20 cellular contexts compared by ENCODE assay signal in the genomic region with DNA sequence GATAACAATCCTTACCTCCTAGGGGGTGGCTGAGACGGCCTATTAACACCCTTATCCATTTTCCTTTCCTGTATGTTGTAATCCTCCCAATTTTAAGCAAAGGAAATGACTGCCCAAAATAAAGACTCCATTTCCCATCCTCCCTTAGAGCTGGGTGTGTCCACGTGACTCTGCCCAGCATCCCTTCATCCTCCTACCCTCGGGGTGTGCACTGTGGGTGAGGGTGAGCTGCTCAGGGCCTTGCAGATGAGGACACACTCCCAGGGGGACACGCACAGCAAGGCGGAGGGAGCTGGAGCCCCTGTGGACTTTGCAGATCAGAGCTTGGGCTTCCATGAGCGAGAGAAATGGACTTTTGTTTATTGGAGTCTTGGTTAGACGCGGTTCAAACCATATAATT.
A peak's percentile ranks its signal among the peaks of the same experiment; 100 is the strongest.
DNase-seq lines count a peak whose midpoint lies in the region; FAIRE-seq and TF ChIP-seq lines count a peak whose summit lies in the region.
"Had no signal": no experiment of that assay in that cellular context is flagged by ENCODE, and none has a peak within 500 bp of the region (broad histone marks: within the 10 kb centered on the region; RNA-seq: fewer than 3 reads in every experiment).

No MANE protein-coding gene starts in this region.

- H3K9me3 ChIP-seq in KOPT-K1 (ENCODE audit: insufficient read depth, low read length, poor library complexity, severe bottlenecking) (no peaks in the 10 kb centered on the region), kidney (ENCODE audit: control insufficient read depth in 1 of 2, low read length in 2 of 2) (no peaks in the 10 kb centered on the region), spleen (no peaks in the 10 kb centered on the region), BE2C (no peaks in the 10 kb centered on the region; the same call in 1 of the 2 replicates)
- H3K9me3 ChIP-seq: MG63 had no signal

- whole genome bisulfite sequencing in spleen, 5 donors, result 75 to 81% (median 77%) methylated on average over 8 of the region's 8 CpGs

- no peak for TF ChIP-seq POLR2A in spleen (IDR thresholded peaks at IDR 0.05)

- intact Hi-C loops in kidney (cut with DNase I) (no loop called here), spleen (cut with DNase I; ENCODE audit: low total_unique reads) (no loop called here)

- H3K27ac ChIP-seq in KOPT-K1 (ENCODE audit: low read depth, low read length, poor library complexity, severe bottlenecking) (peak overlapping the region; percentile 84), kidney (ENCODE audit: low read depth in 2 of 2, low read length in 2 of 2) (no peak overlapping the region), spleen (no peak overlapping the region)

- no peak overlapping the region for H3K9ac ChIP-seq in kidney (ENCODE audit: low read length in 2 of 2)

- no peaks in the 10 kb centered on the region for H3K36me3 ChIP-seq in KOPT-K1 (ENCODE audit: insufficient read depth, low read length)
- no peaks in the 10 kb centered on the region for H3K36me3 ChIP-seq in kidney (ENCODE audit: control insufficient read depth in 1 of 2, insufficient read depth in 2 of 2, low read length in 2 of 2)
- H3K36me3 ChIP-seq in spleen, result no peaks in the 10 kb centered on the region
- H3K36me3 ChIP-seq in BE2C, result no peaks in the 10 kb centered on the region
- H3K36me3 ChIP-seq: MG63 had no signal

- FAIRE-seq in kidney (lab: Jason Lieb, UNC), result no peak
- FAIRE-seq: A204.1 had no signal

- H3K4me3 ChIP-seq in kidney (ENCODE audit: low read length in 2 of 2) (no peak overlapping the region), spleen (no peak overlapping the region), BE2C (ENCODE audit: low read depth, low read length) (no peak overlapping the region)
- H3K4me3 ChIP-seq: MG63 had no signal

- DNase-seq in activated effector memory CD4-positive, alpha-beta T cell treated with anti-CD3 and anti-CD28 coated beads, Interleukin-2, amount 50 U/mL, for 16 hours, result peak; percentile 21
- no peak for DNase-seq in activated effector memory CD4-positive, alpha-beta T cell treated with Interleukin-2 at 50 U/mL for 16 hours
- peak; percentile 15 for DNase-seq in kidney
- peak; percentile 34 for DNase-seq in spleen
- no peak for DNase-seq in BE2C
- no peak for DNase-seq in NCI-H748 (lab: John Stamatoyannopoulos, UW; ENCODE audit: unreplicated experiment)
- no peak for DNase-seq in amygdala (lab: John Stamatoyannopoulos, UW)
- DNase-seq: DMS79 treated with DMSO at 0.1 percent for 48 hours, H7, Kasumi-1, MG63, NCI-H1092 treated with DMSO at 0.1 percent for 48 hours, NCI-H1694, NCI-H2081 treated with DMSO at 0.1 percent for 48 hours, NCI-H510A, NCI-H774, OCI-M1, SHP77 treated with DMSO at 0.1 percent for 48 hours had no signal

- H3K27me3 ChIP-seq in spleen (replicated peaks in 1 of 7), result peaks cover 0 to 34% (median 0%) of the 10 kb centered on the region in 7 donors
- H3K27me3 ChIP-seq in BE2C, result no peaks in the 10 kb centered on the region
- H3K27me3 ChIP-seq: MG63 had no signal

- TF ChIP-seq CTCF in kidney (IDR thresholded peaks at IDR 0.05; ENCODE audit: borderline replicate concordance, extremely low read depth, insufficient read depth) (no peak), spleen (IDR thresholded peaks at IDR 0.05 in 8 of 11, conservative IDR thresholded peaks at IDR 0.05 in 3 of 11) (no peak), BE2C (IDR thresholded peaks at IDR 0.05; ENCODE audit: low read depth, low read length) (no peak)

- H3K4me1 ChIP-seq in kidney (ENCODE audit: control insufficient read depth in 1 of 2, insufficient read depth in 1 of 2, low read depth in 1 of 2, low read length in 2 of 2) (no peaks in the 10 kb centered on the region), spleen (peaks cover 0 to 7% (median 0%) of the 10 kb centered on the region in 6 donors), BE2C (no peaks in the 10 kb centered on the region)

Comparison
In these comparisons a context has a peak if more than half of its experiments do, and no peak if none do; other contexts are left out.
1. DNase-seq: peak in activated effector memory CD4-positive, alpha-beta T cell treated with anti-CD3 and anti-CD28 coated beads, Interleukin-2, amount 50 U/mL, for 16 hours (single experiment), kidney (single experiment) and spleen (single experiment); none in activated effector memory CD4-positive, alpha-beta T cell treated with Interleukin-2 at 50 U/mL for 16 hours (single experiment), BE2C (single experiment), NCI-H748 (single experiment) and amygdala (0 of 56).